Comparison of ENCODE assay signal across 8 cellular contexts in genomic region chr17:2239882-2240430, GRCh38.
DNase-seq lines count a peak whose midpoint lies in the region; ATAC-seq and TF ChIP-seq lines count a peak whose summit lies in the region.

No MANE protein-coding gene starts in this region.

- H3K79me1 ChIP-seq in H9 (ENCODE audit: insufficient read depth, low read depth, low read length, poor library complexity, severe bottlenecking): no peaks in the 10 kb centered on the region

- H3K4me3 ChIP-seq in right atrium auricular region: no peak overlapping the region
- no peak overlapping the region for H3K4me3 ChIP-seq in thoracic aorta

- TF ChIP-seq CTCF in right atrium auricular region (IDR thresholded peaks at IDR 0.05) (no peak), thoracic aorta (IDR thresholded peaks at IDR 0.05) (no peak), H9 (conservative IDR thresholded peaks at IDR 0.05) (no peak)

- no peak overlapping the region for H3K23ac ChIP-seq in H9 (ENCODE audit: insufficient read length, low read depth, low read length)

- no peak overlapping the region for H3K14ac ChIP-seq in H9 (ENCODE audit: insufficient read depth, low read length)

- no peak overlapping the region for H3T11ph ChIP-seq in H9 (ENCODE audit: low read length)

- H2BK12ac ChIP-seq in H9 (ENCODE audit: insufficient read length, low read depth, low read length): no peak overlapping the region

- H3K27ac ChIP-seq in right atrium auricular region (peak overlapping the region; percentile 63 to 76), thoracic aorta (peak overlapping the region; percentile 59 to 67), H9 (ENCODE audit: insufficient read length, low read depth, low read length) (no peak overlapping the region)

- H3K4me1 ChIP-seq in right atrium auricular region (peaks cover 0 to 52% of the 10 kb centered on the region in 2 donors), thoracic aorta (ENCODE audit: control insufficient read depth in 1 of 2, low read depth in 2 of 2) (peaks cover 45 to 72% of the 10 kb centered on the region in 2 donors), H9 (ENCODE audit: insufficient read depth, low read length) (no peaks in the 10 kb centered on the region)

- no peaks in the 10 kb centered on the region for H3K9me3 Mint-ChIP-seq in activated T-helper 1 cell treated with anti-CD3 and anti-CD28 coated beads, Interleukin-12 subunit alpha, Interleukin-12 subunit beta, Interleukin-2, Interleukin-4 antibody, amounts not matched to agents 30 ng/mL and 10 ng/mL and 1 ng/mL, durations not matched to agents 14 hours and 24 hours and 36 hours
- no peaks in the 10 kb centered on the region for H3K9me3 Mint-ChIP-seq in H9

- H3K36me3 ChIP-seq in right atrium auricular region: no peaks in the 10 kb centered on the region
- no peaks in the 10 kb centered on the region for H3K36me3 ChIP-seq in thoracic aorta

- peak overlapping the region; percentile 32 for H3K4me3 Mint-ChIP-seq in activated T-helper 1 cell treated with anti-CD3 and anti-CD28 coated beads, Interleukin-12 subunit alpha, Interleukin-12 subunit beta, Interleukin-2, Interleukin-4 antibody, amounts not matched to agents 30 ng/mL and 10 ng/mL and 1 ng/mL, durations not matched to agents 14 hours and 24 hours and 36 hours
- no peak overlapping the region for H3K4me3 Mint-ChIP-seq in H9

- no peaks in the 10 kb centered on the region for H3K27me3 Mint-ChIP-seq in activated T-helper 1 cell treated with anti-CD3 and anti-CD28 coated beads, Interleukin-12 subunit alpha, Interleukin-12 subunit beta, Interleukin-2, Interleukin-4 antibody, amounts not matched to agents 30 ng/mL and 10 ng/mL and 1 ng/mL, durations not matched to agents 14 hours and 24 hours and 36 hours (ENCODE audit: insufficient read depth)
- no peaks in the 10 kb centered on the region for H3K27me3 Mint-ChIP-seq in H9 (ENCODE audit: low read depth)

- intact Hi-C loops in activated T-helper 1 cell treated with anti-CD3 and anti-CD28 coated beads, Interleukin-12 subunit alpha, Interleukin-12 subunit beta, Interleukin-2, Interleukin-4 antibody, amounts not matched to agents 30 ng/mL and 10 ng/mL and 1 ng/mL, durations not matched to agents 14 hours and 24 hours and 36 hours (cut with micrococcal nuclease): loop anchor here (1.0 kb wide), 4 partner anchors 17 to 170 kb away; no protein-coding TSS in a partner anchor

- H4K20me1 ChIP-seq in H9 (ENCODE audit: control insufficient read depth, insufficient read depth, insufficient read length): no peaks in the 10 kb centered on the region

- no peak overlapping the region for H2AFZ ChIP-seq in H9 (ENCODE audit: low read length)

- no peaks in the 10 kb centered on the region for H3K79me2 ChIP-seq in H9 (ENCODE audit: insufficient read depth, low read length)

- no peak overlapping the region for H4K8ac ChIP-seq in H9 (replicated peaks; ENCODE audit: insufficient read length, low read depth, low read length)

- H3K23me2 ChIP-seq in H9 (ENCODE audit: insufficient read length, low read depth, low read length, poor library complexity, severe bottlenecking): no peaks in the 10 kb centered on the region

- H2AK5ac ChIP-seq in H9 (ENCODE audit: insufficient read length, low read length): no peak overlapping the region

- DNase-seq in COLO829 (ENCODE audit: low spot score): peak; percentile 23
- peak; percentile 85 for DNase-seq in HPDE6-E6E7 (ENCODE audit: extremely low spot score)
- DNase-seq in activated T-helper 1 cell treated with anti-CD3 and anti-CD28 coated beads, Interleukin-12 subunit alpha, Interleukin-12 subunit beta, Interleukin-2, Interleukin-4 antibody, amounts not matched to agents 30 ng/mL and 10 ng/mL and 1 ng/mL, durations not matched to agents 14 hours and 24 hours and 36 hours (ENCODE audit: low spot score): peak; percentile 55
- peak; percentile 88 for DNase-seq in right atrium auricular region (ENCODE audit: low spot score)
- peak; percentile 55 for DNase-seq in thoracic aorta (ENCODE audit: low spot score)
- no peak for DNase-seq in H9
- no peak for DNase-seq in GDM1 (lab: John Stamatoyannopoulos, UW)

- no peak overlapping the region for H2BK20ac ChIP-seq in H9 (ENCODE audit: low read depth, low read length, poor library complexity, severe bottlenecking)

- H3K27me3 ChIP-seq in right atrium auricular region (no peaks in the 10 kb centered on the region), thoracic aorta (replicated peaks; ENCODE audit: insufficient read depth) (no peaks in the 10 kb centered on the region), H9 (ENCODE audit: insufficient read depth, low read length) (no peaks in the 10 kb centered on the region)

- WGBS in H9 (ENCODE audit: extremely low coverage, insufficient read length, low lambda C conversion rate): no CpG with 5 or more reads among the region's 10 CpGs

- no peak overlapping the region for H3K9ac ChIP-seq in H9 (ENCODE audit: extremely low read depth, insufficient read length, low read length)

- H3K9me3 ChIP-seq in right atrium auricular region: no peaks in the 10 kb centered on the region
- no peaks in the 10 kb centered on the region for H3K9me3 ChIP-seq in thoracic aorta
- no peaks in the 10 kb centered on the region for H3K9me3 ChIP-seq in H9 (ENCODE audit: control insufficient read depth, low read depth, low read length)

- no peak overlapping the region for H2BK5ac ChIP-seq in H9 (ENCODE audit: insufficient read length, low read length)

- H3K36me3 Mint-ChIP-seq in activated T-helper 1 cell treated with anti-CD3 and anti-CD28 coated beads, Interleukin-12 subunit alpha, Interleukin-12 subunit beta, Interleukin-2, Interleukin-4 antibody, amounts not matched to agents 30 ng/mL and 10 ng/mL and 1 ng/mL, durations not matched to agents 14 hours and 24 hours and 36 hours (ENCODE audit: low read depth): peaks cover 39% of the 10 kb centered on the region
- H3K36me3 Mint-ChIP-seq in H9 (ENCODE audit: insufficient read depth in 1 of 3, low read depth in 3 of 3): peaks cover 8 to 35% (median 30%) of the 10 kb centered on the region in 3 experiments; a peak in 6 of 7 replicates

- no peak overlapping the region for H2BK120ac ChIP-seq in H9 (ENCODE audit: low read depth, low read length, poor library complexity, severe bottlenecking)

- no peak overlapping the region for H3K4ac ChIP-seq in H9 (ENCODE audit: low read depth, low read length)

- no peak overlapping the region for H2BK15ac ChIP-seq in H9 (ENCODE audit: low read depth, low read length)

- ATAC-seq in GM19455 (IDR thresholded peaks at IDR 0.05; ENCODE audit: unreplicated experiment): peak; percentile 50
- ATAC-seq in thoracic aorta (ENCODE audit: insufficient number of reproducible peaks, low FRiP score, low read depth): no peak

- peak overlapping the region; percentile 71 for H3K27ac Mint-ChIP-seq in activated T-helper 1 cell treated with anti-CD3 and anti-CD28 coated beads, Interleukin-12 subunit alpha, Interleukin-12 subunit beta, Interleukin-2, Interleukin-4 antibody, amounts not matched to agents 30 ng/mL and 10 ng/mL and 1 ng/mL, durations not matched to agents 14 hours and 24 hours and 36 hours
- H3K27ac Mint-ChIP-seq in H9: no peak overlapping the region; a peak in 2 of 7 replicates

- peaks cover 77% of the 10 kb centered on the region for H3K4me1 Mint-ChIP-seq in activated T-helper 1 cell treated with anti-CD3 and anti-CD28 coated beads, Interleukin-12 subunit alpha, Interleukin-12 subunit beta, Interleukin-2, Interleukin-4 antibody, amounts not matched to agents 30 ng/mL and 10 ng/mL and 1 ng/mL, durations not matched to agents 14 hours and 24 hours and 36 hours (ENCODE audit: low read depth)
- peaks cover 2 to 8% of the 10 kb centered on the region in 2 experiments; a peak in 3 of 4 replicates for H3K4me1 Mint-ChIP-seq in H9

- H4K5ac ChIP-seq in H9 (ENCODE audit: insufficient read length, low read depth, low read length): no peak overlapping the region

- no peak overlapping the region for H3K18ac ChIP-seq in H9 (ENCODE audit: insufficient read length, low read depth, low read length)

- no peak overlapping the region for H4K91ac ChIP-seq in H9 (ENCODE audit: insufficient read length, low read depth, low read length)

- no peak overlapping the region for H3K56ac ChIP-seq in H9 (ENCODE audit: insufficient read length, low read depth, low read length)

- H3K4me2 ChIP-seq in H9 (ENCODE audit: insufficient read depth, insufficient read length, low read length): no peak overlapping the region

Comparison
In these comparisons a context has a peak if more than half of its experiments do, and no peak if none do; other contexts are left out.
1. DNase-seq: peak in COLO829 (single experiment), HPDE6-E6E7 (single experiment), activated T-helper 1 cell treated with anti-CD3 and anti-CD28 coated beads, Interleukin-12 subunit alpha, Interleukin-12 subunit beta, Interleukin-2, Interleukin-4 antibody, amounts not matched to agents 30 ng/mL and 10 ng/mL and 1 ng/mL, durations not matched to agents 14 hours and 24 hours and 36 hours (single experiment), right atrium auricular region (single experiment) and thoracic aorta (single experiment); none in H9 (single experiment) and GDM1 (single experiment).